In genomic region chrX:34555481-34555880, GRCh38 we compare ENCODE assay signal across 28 cellular contexts.
"Had no signal": no experiment of that assay in that cellular context is flagged by ENCODE, and none has a peak within 500 bp of the region (broad histone marks: within the 10 kb centered on the region; RNA-seq: fewer than 3 reads in every experiment).

No MANE protein-coding gene starts in this region.

- H3K4me3 ChIP-seq: ascending aorta had no signal

- ATAC-seq: activated CD4-positive, alpha-beta T cell treated with anti-CD3 and anti-CD28 coated beads for 36 hours; activated CD4-positive, CD25-positive, alpha-beta regulatory T cell treated with anti-CD3 and anti-CD28 coated beads, Interleukin-2, amount 50 U/mL, for 24 hours; activated CD8-positive, alpha-beta memory T cell treated with anti-CD3 and anti-CD28 coated beads, Interleukin-2, amount 10 ng/mL, durations not matched to agents 7 days and 5 days; activated CD8-positive, alpha-beta T cell treated with anti-CD3 and anti-CD28 coated beads, Interleukin-2, amount 10 ng/mL, durations not matched to agents 7 days and 5 days; activated naive CD8-positive, alpha-beta T cell treated with anti-CD3 and anti-CD28 coated beads, Interleukin-2, amount 50 U/mL, for 24 hours; WTC11 had no signal

- DNase-seq: activated CD4-positive, alpha-beta memory T cell treated with anti-CD3 and anti-CD28 coated beads, Interleukin-2, amount 10 ng/mL, durations not matched to agents 7 days and 5 days; activated CD4-positive, alpha-beta T cell treated with anti-CD3 and anti-CD28 coated beads for 1 hour; activated CD4-positive, alpha-beta T cell treated with anti-CD3 and anti-CD28 coated beads for 36 hours; activated CD4-positive, alpha-beta T cell treated with anti-CD3 and anti-CD28 coated beads for 48 hours; activated CD4-positive, alpha-beta T cell treated with anti-CD3 and anti-CD28 coated beads, Interleukin-2, amount 10 ng/mL, durations not matched to agents 7 days and 5 days; activated CD4-positive, alpha-beta T cell treated with anti-CD3 and anti-CD28 coated beads, Interleukin-2, amount 50 U/mL, for 48 hours; activated CD4-positive, CD25-positive, alpha-beta regulatory T cell; activated CD8-positive, alpha-beta memory T cell treated with anti-CD3 and anti-CD28 coated beads for 24 hours; activated CD8-positive, alpha-beta memory T cell treated with anti-CD3 and anti-CD28 coated beads, Interleukin-2, amount 10 ng/mL, durations not matched to agents 7 days and 5 days; activated CD8-positive, alpha-beta memory T cell treated with anti-CD3 and anti-CD28 coated beads, Interleukin-2, amount 50 U/mL, for 48 hours; activated CD8-positive, alpha-beta T cell treated with anti-CD3 and anti-CD28 coated beads, Interleukin-2, amount 10 ng/mL, durations not matched to agents 7 days and 5 days; activated effector memory CD4-positive, alpha-beta T cell treated with Interleukin-2 at 50 U/mL for 16 hours; activated gamma-delta T cell; activated naive CD4-positive, alpha-beta T cell treated with anti-CD3 and anti-CD28 coated beads, Interleukin-2, amount 10 ng/mL, durations not matched to agents 7 days and 5 days; activated naive CD4-positive, alpha-beta T cell treated with Interleukin-2 at 50 U/mL for 16 hours; activated naive CD8-positive, alpha-beta T cell treated with anti-CD3 and anti-CD28 coated beads, Interleukin-2, amount 10 ng/mL, durations not matched to agents 7 days and 5 days; activated naive CD8-positive, alpha-beta T cell treated with anti-CD3 and anti-CD28 coated beads, Interleukin-2, amount 50 U/mL, for 24 hours; activated T-cell treated with anti-CD3 and anti-CD28 coated beads, Interleukin-2, amount 50 U/mL, for 24 hours; activated T-cell treated with anti-CD3 and anti-CD28 coated beads, Interleukin-2, amount 50 U/mL, for 48 hours; amygdala; anterior cingulate cortex; central memory CD4-positive, alpha-beta T cell; T-helper 2 cell; T-helper 9 cell; WERI-Rb-1 had no signal

- H3K27ac ChIP-seq: ascending aorta, WERI-Rb-1 had no signal

- H3K9me3 ChIP-seq: ascending aorta had no signal

- H3K4me1 ChIP-seq: ascending aorta had no signal

- H3K36me3 ChIP-seq: ascending aorta, WERI-Rb-1 had no signal

- H3K27me3 ChIP-seq: ascending aorta had no signal
